ENCODE assay signal across 33 cellular contexts in the genomic region with DNA sequence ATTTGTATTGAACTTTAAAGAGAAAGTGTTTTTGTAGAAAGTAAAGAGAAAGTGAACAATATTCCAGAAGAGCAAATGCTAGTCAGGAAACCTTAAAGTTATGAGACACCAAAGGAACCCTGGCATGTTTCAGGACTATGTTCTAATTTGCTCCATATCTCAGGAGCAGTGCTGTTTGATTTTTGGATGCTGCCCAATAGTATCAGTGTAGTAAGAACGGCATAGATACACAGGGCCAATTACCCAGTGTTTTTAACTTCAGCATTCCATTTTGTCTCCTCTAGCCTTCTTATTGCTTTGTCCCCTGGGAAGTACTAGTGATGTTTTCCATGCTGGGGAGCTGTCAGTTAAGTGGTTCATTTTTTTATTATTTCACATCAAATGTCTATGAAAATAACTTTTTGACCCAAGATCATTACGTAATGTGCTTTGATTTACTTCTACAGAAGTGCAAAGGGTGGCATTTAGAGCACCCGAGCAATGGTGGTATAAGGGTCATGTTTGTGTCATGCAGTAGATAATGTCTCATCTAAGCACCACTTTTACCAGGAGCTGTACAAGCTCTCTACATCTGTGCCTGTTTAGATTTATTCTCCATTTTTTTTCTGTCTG.
"Had no signal": no experiment of that assay in that cellular context is flagged by ENCODE, and none has a peak within 500 bp of the region (broad histone marks: within the 10 kb centered on the region; RNA-seq: fewer than 3 reads in every experiment).

No MANE protein-coding gene starts in this region.

- H3K9me3 ChIP-seq: breast epithelium, Peyer's patch had no signal

- H3K27ac Mint-ChIP-seq: activated B cell treated with CpG ODN at 0.5 μM for 24 hours; activated CD4-positive, alpha-beta memory T cell treated with anti-CD3 and anti-CD28 coated beads, Interleukin-2, amount 10 ng/mL, durations not matched to agents 7 days and 5 days; activated CD8-positive, alpha-beta memory T cell treated with anti-CD3 and anti-CD28 coated beads, Interleukin-2, amount 10 ng/mL, durations not matched to agents 7 days and 5 days; activated naive CD4-positive, alpha-beta T cell treated with anti-CD3 and anti-CD28 coated beads, Interleukin-2, amount 10 ng/mL, durations not matched to agents 7 days and 5 days; activated naive CD8-positive, alpha-beta T cell; activated naive CD8-positive, alpha-beta T cell treated with anti-CD3 and anti-CD28 coated beads, Interleukin-2, amount 50 U/mL, for 24 hours; T-cell had no signal

- H3K27me3 ChIP-seq: breast epithelium, Peyer's patch had no signal

- H3K36me3 ChIP-seq: breast epithelium, Peyer's patch had no signal

- H3K27ac ChIP-seq: breast epithelium, KMS-11, Peyer's patch, VCaP had no signal

- H3K27me3 Mint-ChIP-seq: activated B cell treated with CpG ODN at 0.5 μM for 24 hours; activated CD4-positive, alpha-beta memory T cell treated with anti-CD3 and anti-CD28 coated beads, Interleukin-2, amount 10 ng/mL, durations not matched to agents 7 days and 5 days; activated CD8-positive, alpha-beta memory T cell treated with anti-CD3 and anti-CD28 coated beads, Interleukin-2, amount 10 ng/mL, durations not matched to agents 7 days and 5 days; activated naive CD8-positive, alpha-beta T cell treated with anti-CD3 and anti-CD28 coated beads, Interleukin-2, amount 50 U/mL, for 24 hours had no signal

- H3K36me3 Mint-ChIP-seq: activated CD8-positive, alpha-beta memory T cell treated with anti-CD3 and anti-CD28 coated beads, Interleukin-2, amount 10 ng/mL, durations not matched to agents 7 days and 5 days; activated naive CD4-positive, alpha-beta T cell treated with anti-CD3 and anti-CD28 coated beads, Interleukin-2, amount 10 ng/mL, durations not matched to agents 7 days and 5 days; activated naive CD8-positive, alpha-beta T cell; T-cell had no signal

- DNase-seq: activated B cell treated with CpG ODN at 0.5 μM for 24 hours; activated CD4-positive, alpha-beta memory T cell treated with anti-CD3 and anti-CD28 coated beads, Interleukin-2, amount 10 ng/mL, durations not matched to agents 7 days and 5 days; activated CD4-positive, alpha-beta T cell treated with anti-CD3 and anti-CD28 coated beads for 4 hours; activated CD4-positive, CD25-positive, alpha-beta regulatory T cell treated with anti-CD3 and anti-CD28 coated beads, Interleukin-2, amount 50 U/mL, for 72 hours; activated CD8-positive, alpha-beta memory T cell treated with anti-CD3 and anti-CD28 coated beads for 24 hours; activated CD8-positive, alpha-beta memory T cell treated with anti-CD3 and anti-CD28 coated beads, Interleukin-2, amount 10 ng/mL, durations not matched to agents 7 days and 5 days; activated CD8-positive, alpha-beta memory T cell treated with anti-CD3 and anti-CD28 coated beads, Interleukin-2, amount 50 U/mL, for 48 hours; activated effector memory CD4-positive, alpha-beta T cell treated with Interleukin-2 at 50 U/mL for 16 hours; activated naive CD4-positive, alpha-beta T cell treated with anti-CD3 and anti-CD28 coated beads, Interleukin-2, amount 10 ng/mL, durations not matched to agents 7 days and 5 days; activated naive CD8-positive, alpha-beta T cell treated with anti-CD3 and anti-CD28 coated beads, Interleukin-2, amount 50 U/mL, for 24 hours; activated T-cell treated with anti-CD3 and anti-CD28 coated beads, Interleukin-2, amount 50 U/mL, for 48 hours; anterior cingulate cortex; NCI-H1092 treated with DMSO at 0.1 percent for 48 hours; NCI-H1417; NCI-H146; NCI-H187; NCI-H2029 treated with DMSO at 0.1 percent for 48 hours; NCI-H2107; NCI-H2171; NCI-H510A; NCI-H748 treated with DMSO at 0.1 percent for 48 hours; NK-92 treated with Interleukin-12 subunit alpha and Interleukin-12 subunit beta, amount 100 ng/mL, for 24 hours; PC-3; Peyer's patch; RPMI8226; SIG-M5; T-cell; T-helper 2 cell; T-helper 9 cell had no signal

- H3K4me3 ChIP-seq: breast epithelium, Peyer's patch had no signal

- H3K9me3 Mint-ChIP-seq: activated CD4-positive, alpha-beta memory T cell treated with anti-CD3 and anti-CD28 coated beads, Interleukin-2, amount 10 ng/mL, durations not matched to agents 7 days and 5 days; activated naive CD4-positive, alpha-beta T cell treated with anti-CD3 and anti-CD28 coated beads, Interleukin-2, amount 10 ng/mL, durations not matched to agents 7 days and 5 days; activated naive CD8-positive, alpha-beta T cell treated with anti-CD3 and anti-CD28 coated beads, Interleukin-2, amount 50 U/mL, for 24 hours had no signal

- H3K4me3 Mint-ChIP-seq: activated B cell treated with CpG ODN at 0.5 μM for 24 hours; activated CD4-positive, alpha-beta memory T cell treated with anti-CD3 and anti-CD28 coated beads, Interleukin-2, amount 10 ng/mL, durations not matched to agents 7 days and 5 days; activated CD8-positive, alpha-beta memory T cell treated with anti-CD3 and anti-CD28 coated beads, Interleukin-2, amount 10 ng/mL, durations not matched to agents 7 days and 5 days; activated naive CD4-positive, alpha-beta T cell treated with anti-CD3 and anti-CD28 coated beads, Interleukin-2, amount 10 ng/mL, durations not matched to agents 7 days and 5 days; activated naive CD8-positive, alpha-beta T cell; activated naive CD8-positive, alpha-beta T cell treated with anti-CD3 and anti-CD28 coated beads, Interleukin-2, amount 50 U/mL, for 24 hours; T-cell had no signal

- H3K4me1 Mint-ChIP-seq: activated B cell treated with CpG ODN at 0.5 μM for 24 hours; activated CD4-positive, alpha-beta memory T cell treated with anti-CD3 and anti-CD28 coated beads, Interleukin-2, amount 10 ng/mL, durations not matched to agents 7 days and 5 days; activated CD8-positive, alpha-beta memory T cell treated with anti-CD3 and anti-CD28 coated beads, Interleukin-2, amount 10 ng/mL, durations not matched to agents 7 days and 5 days; activated naive CD4-positive, alpha-beta T cell treated with anti-CD3 and anti-CD28 coated beads, Interleukin-2, amount 10 ng/mL, durations not matched to agents 7 days and 5 days; activated naive CD8-positive, alpha-beta T cell treated with anti-CD3 and anti-CD28 coated beads, Interleukin-2, amount 50 U/mL, for 24 hours; T-cell had no signal

- H3K9ac ChIP-seq: KMS-11 had no signal

- H3K4me1 ChIP-seq: breast epithelium, Peyer's patch had no signal

- H3K4me2 ChIP-seq: KMS-11 had no signal

- ATAC-seq: activated CD8-positive, alpha-beta memory T cell treated with anti-CD3 and anti-CD28 coated beads, Interleukin-2, amount 10 ng/mL, durations not matched to agents 7 days and 5 days; activated naive CD8-positive, alpha-beta T cell treated with anti-CD3 and anti-CD28 coated beads, Interleukin-2, amount 50 U/mL, for 24 hours; PC-3; T-cell had no signal
